ENCODE assay signal across 20 cellular contexts in the genomic region with DNA sequence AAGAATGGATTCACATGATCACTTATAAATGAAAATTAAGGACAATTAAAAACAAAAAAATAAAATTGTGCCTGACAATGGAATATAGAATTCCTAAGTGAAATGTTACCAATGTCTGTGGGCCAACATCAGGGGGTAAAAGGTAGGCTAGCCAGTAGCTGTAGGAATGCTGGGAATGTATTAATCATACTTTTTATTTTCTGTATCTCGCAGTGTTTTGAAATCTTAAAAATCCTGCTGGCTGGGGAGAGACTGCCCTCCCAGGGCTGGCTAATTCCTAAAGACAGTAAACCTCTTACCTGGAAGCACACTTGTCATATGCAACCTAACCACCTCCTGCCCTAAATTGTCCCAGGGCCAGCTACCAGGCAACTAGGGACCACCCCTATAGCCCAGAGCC.
DNase-seq lines count a peak whose midpoint lies in the region; ATAC-seq and TF ChIP-seq lines count a peak whose summit lies in the region.
"Had no signal": no experiment of that assay in that cellular context is flagged by ENCODE, and none has a peak within 500 bp of the region (broad histone marks: within the 10 kb centered on the region; RNA-seq: fewer than 3 reads in every experiment).

No MANE protein-coding gene starts in this region.

- no peak for ATAC-seq in stimulated activated naive CD8-positive, alpha-beta T cell treated with anti-CD3 and anti-CD28 coated beads, Interleukin-15, amount 100 ng/mL, for 72 hours
- no peak for ATAC-seq in stimulated activated naive CD8-positive, alpha-beta T cell treated with anti-CD3 and anti-CD28 coated beads, Interleukin-15, Interleukin-2, amounts not matched to agents 100 U/mL and 50 U/mL, for 24 hours
- ATAC-seq in T-helper 17 cell (no peak), thoracic aorta (ENCODE audit: insufficient number of reproducible peaks, low FRiP score, low read depth) (no peak)
- ATAC-seq: foreskin keratinocyte, lower lobe of right lung, sciatic nerve had no signal

- TF ChIP-seq CTCF in thoracic aorta (IDR thresholded peaks at IDR 0.05) = no peak

- peak overlapping the region; percentile 15 to 54 for H3K27ac ChIP-seq in thoracic aorta
- H3K27ac ChIP-seq: foreskin keratinocyte, lower lobe of right lung, neural progenitor cell, transverse colon had no signal

- H3K9me3 ChIP-seq in T-helper 17 cell (ENCODE audit: control insufficient read depth, low read length, poor library complexity, severe bottlenecking) (no peaks in the 10 kb centered on the region), thoracic aorta (no peaks in the 10 kb centered on the region)
- H3K9me3 ChIP-seq: lower lobe of right lung, transverse colon had no signal

- peak overlapping the region; percentile 29 to 68 for H3K27ac Mint-ChIP-seq in stimulated activated naive CD8-positive, alpha-beta T cell treated with anti-CD3 and anti-CD28 coated beads, Interleukin-15, amount 100 ng/mL, for 72 hours
- H3K27ac Mint-ChIP-seq in T-helper 17 cell = peak overlapping the region; percentile 87
- H3K27ac Mint-ChIP-seq: activated CD4-positive, alpha-beta memory T cell treated with anti-CD3 and anti-CD28 coated beads, Interleukin-2, amount 10 ng/mL, durations not matched to agents 7 days and 5 days had no signal

- H3K27me3 Mint-ChIP-seq in stimulated activated naive CD8-positive, alpha-beta T cell treated with anti-CD3 and anti-CD28 coated beads, Interleukin-15, amount 100 ng/mL, for 72 hours = no peaks in the 10 kb centered on the region
- H3K27me3 Mint-ChIP-seq in T-helper 17 cell = no peaks in the 10 kb centered on the region
- H3K27me3 Mint-ChIP-seq: activated CD4-positive, alpha-beta memory T cell treated with anti-CD3 and anti-CD28 coated beads, Interleukin-2, amount 10 ng/mL, durations not matched to agents 7 days and 5 days had no signal

- peaks cover 5% of the 10 kb centered on the region for H3K36me3 Mint-ChIP-seq in T-helper 17 cell (ENCODE audit: low read depth)

- H3K4me1 Mint-ChIP-seq in stimulated activated naive CD8-positive, alpha-beta T cell treated with anti-CD3 and anti-CD28 coated beads, Interleukin-15, amount 100 ng/mL, for 72 hours = no peaks in the 10 kb centered on the region
- H3K4me1 Mint-ChIP-seq in T-helper 17 cell = peaks cover 5% of the 10 kb centered on the region
- H3K4me1 Mint-ChIP-seq: activated CD4-positive, alpha-beta memory T cell treated with anti-CD3 and anti-CD28 coated beads, Interleukin-2, amount 10 ng/mL, durations not matched to agents 7 days and 5 days; neural progenitor cell had no signal

- no peak overlapping the region for H3K4me3 ChIP-seq in thoracic aorta
- H3K4me3 ChIP-seq: lower lobe of right lung, neural progenitor cell, transverse colon had no signal

- no peaks in the 10 kb centered on the region for H3K9me3 Mint-ChIP-seq in stimulated activated naive CD8-positive, alpha-beta T cell treated with anti-CD3 and anti-CD28 coated beads, Interleukin-15, amount 100 ng/mL, for 72 hours
- H3K9me3 Mint-ChIP-seq: activated CD4-positive, alpha-beta memory T cell treated with anti-CD3 and anti-CD28 coated beads, Interleukin-2, amount 10 ng/mL, durations not matched to agents 7 days and 5 days; neural progenitor cell had no signal

- H3K36me3 ChIP-seq in thoracic aorta = peaks cover 12% of the 10 kb centered on the region

- DNase-seq in stimulated activated naive CD8-positive, alpha-beta T cell treated with anti-CD3 and anti-CD28 coated beads, Interleukin-15, amount 100 ng/mL, for 72 hours = no peak
- DNase-seq in stimulated activated naive CD8-positive, alpha-beta T cell treated with anti-CD3 and anti-CD28 coated beads, Interleukin-15, Interleukin-2, amounts not matched to agents 100 U/mL and 50 U/mL, for 24 hours = no peak
- DNase-seq in T-helper 17 cell = no peak
- peak; percentile 22 for DNase-seq in hepatic stellate cell (ENCODE audit: low spot score)
- no peak for DNase-seq in thoracic aorta (ENCODE audit: low spot score)
- DNase-seq in NCI-H2029 (lab: John Stamatoyannopoulos, UW) = no peak
- DNase-seq in stimulated activated CD4-positive, alpha-beta T cell treated with anti-CD3 and anti-CD28 coated beads, Interleukin-4, amount 100 ng/mL, for 1 hour = no peak
- no peak for DNase-seq in cortex of kidney (lab: John Stamatoyannopoulos, UW)
- DNase-seq: activated CD4-positive, alpha-beta memory T cell treated with anti-CD3 and anti-CD28 coated beads, Interleukin-2, amount 10 ng/mL, durations not matched to agents 7 days and 5 days; activated effector memory CD4-positive, alpha-beta T cell treated with Interleukin-2 at 50 U/mL for 16 hours; DMS153; foreskin keratinocyte; GOT3; lower lobe of right lung; NCI-H1048; NCI-H2171; stimulated activated CD4-positive, alpha-beta T cell treated with anti-CD3 and anti-CD28 coated beads, Interleukin-2, amount 100 ng/mL, for 48 hours; transverse colon had no signal

- peaks cover 17 to 18% of the 10 kb centered on the region in 2 donors for H3K4me1 ChIP-seq in thoracic aorta (ENCODE audit: control insufficient read depth in 1 of 2, low read depth in 2 of 2)
- H3K4me1 ChIP-seq: foreskin keratinocyte, neural progenitor cell, transverse colon had no signal

- H3K4me3 Mint-ChIP-seq in stimulated activated naive CD8-positive, alpha-beta T cell treated with anti-CD3 and anti-CD28 coated beads, Interleukin-15, amount 100 ng/mL, for 72 hours = no peak overlapping the region
- H3K4me3 Mint-ChIP-seq in T-helper 17 cell = no peak overlapping the region
- H3K4me3 Mint-ChIP-seq: activated CD4-positive, alpha-beta memory T cell treated with anti-CD3 and anti-CD28 coated beads, Interleukin-2, amount 10 ng/mL, durations not matched to agents 7 days and 5 days; neural progenitor cell had no signal

- no peaks in the 10 kb centered on the region for H3K27me3 ChIP-seq in thoracic aorta (replicated peaks; ENCODE audit: insufficient read depth)
- H3K27me3 ChIP-seq: foreskin keratinocyte, neural progenitor cell, transverse colon had no signal
